In genomic region chr13:20127563-20128458, GRCh38 we compare ENCODE assay signal across 8 cellular contexts. TPM values are rescaled to one million over a fixed set of nuclear protein-coding genes. Genes with fewer than 3 reads are reported as not detected.
DNase-seq lines count a peak whose midpoint lies in the region; ATAC-seq and TF ChIP-seq lines count a peak whose summit lies in the region.

No MANE protein-coding gene starts in this region.

- H3K27ac Mint-ChIP-seq in HFFc6: no peak overlapping the region; the same call in 1 of the 2 replicates
- H3K27ac Mint-ChIP-seq in activated T-helper 17 cell treated with anti-CD3 and anti-CD28 coated beads, Interleukin-2, amount 50 U/mL, for 72 hours: no peak overlapping the region
- no peak overlapping the region for H3K27ac Mint-ChIP-seq in naive thymus-derived CD4-positive, alpha-beta T cell

- peak in 2 of 4 donors; percentile 62 to 63 for TF ChIP-seq POLR2A in upper lobe of left lung (IDR thresholded peaks at IDR 0.05)

- H3K4me3 ChIP-seq in foreskin fibroblast (ENCODE audit: low read depth in 1 of 2, low read length in 2 of 2) (peak overlapping the region; percentile 42 to 46), upper lobe of left lung (peak overlapping the region; percentile 5 to 64 (median 55))
- H3K4me3 ChIP-seq in naive thymus-derived CD4-positive, alpha-beta T cell (ENCODE audit: low read length): peak overlapping the region; percentile 60

- peak overlapping the region; percentile 53 for H3K4me3 Mint-ChIP-seq in HFFc6
- H3K4me3 Mint-ChIP-seq in activated T-helper 17 cell treated with anti-CD3 and anti-CD28 coated beads, Interleukin-2, amount 50 U/mL, for 72 hours: peak overlapping the region; percentile 54
- peak overlapping the region; percentile 51 to 80 (median 73) for H3K4me3 Mint-ChIP-seq in naive thymus-derived CD4-positive, alpha-beta T cell

- no peaks in the 10 kb centered on the region for H3K36me3 ChIP-seq in naive thymus-derived CD4-positive, alpha-beta T cell (ENCODE audit: control insufficient read depth in 2 of 3, insufficient read depth in 3 of 3, low read length in 3 of 3)
- H3K36me3 ChIP-seq in upper lobe of left lung: no peaks in the 10 kb centered on the region

- TF ChIP-seq CTCF in GM10266 (IDR thresholded peaks at IDR 0.05; ENCODE audit: control insufficient read depth, insufficient read depth, low read depth, missing control alignments) (peak; percentile 69), HFFc6 (IDR thresholded peaks at IDR 0.05) (peak; percentile 66), foreskin fibroblast (IDR thresholded peaks at IDR 0.05; ENCODE audit: low read depth, low read length) (peak; percentile 48), upper lobe of left lung (IDR thresholded peaks at IDR 0.05) (peak in 5 of 6 experiments; percentile 19 to 59 (median 52))

- H3K27me3 Mint-ChIP-seq in HFFc6 (ENCODE audit: insufficient read depth): peaks cover 3% of the 10 kb centered on the region
- H3K27me3 Mint-ChIP-seq in activated T-helper 17 cell treated with anti-CD3 and anti-CD28 coated beads, Interleukin-2, amount 50 U/mL, for 72 hours: peaks cover 1% of the 10 kb centered on the region
- H3K27me3 Mint-ChIP-seq in naive thymus-derived CD4-positive, alpha-beta T cell: peaks cover 6 to 44% (median 17%) of the 10 kb centered on the region in 5 donors

- DNase-seq in GM10266 (ENCODE audit: extremely low spot score): peak; percentile 79
- DNase-seq in HFFc6: peak; percentile 4
- DNase-seq in NCI-H748 treated with DMSO at 0.1 percent for 48 hours (lab: John Stamatoyannopoulos, UW): peak; percentile 76
- DNase-seq in foreskin fibroblast: peak; percentile 29 to 77
- peak in 7 of 9 donors; percentile 24 to 51 (median 37) for DNase-seq in naive thymus-derived CD4-positive, alpha-beta T cell
- DNase-seq in upper lobe of left lung: peak; percentile 80 to 94
- no peak for DNase-seq in cerebellar nuclear complex (lab: John Stamatoyannopoulos, UW)

- H3K9me3 Mint-ChIP-seq in HFFc6: no peaks in the 10 kb centered on the region
- H3K9me3 Mint-ChIP-seq in activated T-helper 17 cell treated with anti-CD3 and anti-CD28 coated beads, Interleukin-2, amount 50 U/mL, for 72 hours: no peaks in the 10 kb centered on the region
- no peaks in the 10 kb centered on the region for H3K9me3 Mint-ChIP-seq in naive thymus-derived CD4-positive, alpha-beta T cell

- H3K4me1 Mint-ChIP-seq in HFFc6 (ENCODE audit: low read depth): peaks cover 21% of the 10 kb centered on the region
- no peaks in the 10 kb centered on the region for H3K4me1 Mint-ChIP-seq in activated T-helper 17 cell treated with anti-CD3 and anti-CD28 coated beads, Interleukin-2, amount 50 U/mL, for 72 hours
- H3K4me1 Mint-ChIP-seq in naive thymus-derived CD4-positive, alpha-beta T cell: peaks cover 0 to 7% (median 5%) of the 10 kb centered on the region in 7 donors

- H3K27me3 ChIP-seq in naive thymus-derived CD4-positive, alpha-beta T cell (ENCODE audit: control insufficient read depth in 2 of 2, insufficient read depth in 2 of 2, low read length in 2 of 2): peaks cover 4 to 6% of the 10 kb centered on the region in 2 donors
- H3K27me3 ChIP-seq in upper lobe of left lung: peaks cover 0 to 15% (median 4%) of the 10 kb centered on the region in 4 donors

- ATAC-seq in activated T-helper 17 cell treated with anti-CD3 and anti-CD28 coated beads, Interleukin-2, amount 50 U/mL, for 72 hours (replicated peaks): peak; percentile 84
- peak; percentile 85 for ATAC-seq in naive thymus-derived CD4-positive, alpha-beta T cell
- ATAC-seq in upper lobe of left lung (ENCODE audit: low FRiP score in 2 of 2): peak; percentile 87 to 92

- no peaks in the 10 kb centered on the region for H3K9me3 ChIP-seq in naive thymus-derived CD4-positive, alpha-beta T cell (ENCODE audit: control insufficient read depth in 2 of 3, low read length in 3 of 3)
- no peaks in the 10 kb centered on the region for H3K9me3 ChIP-seq in upper lobe of left lung

- intact Hi-C loops in naive thymus-derived CD4-positive, alpha-beta T cell (cut with micrococcal nuclease): loop anchor here (2.0 to 5.0 kb wide), 2 partner anchors 35 to 36 kb away; no protein-coding TSS in a partner anchor

- H3K4me1 ChIP-seq in naive thymus-derived CD4-positive, alpha-beta T cell (ENCODE audit: control insufficient read depth in 2 of 2, insufficient read depth in 2 of 2, low read length in 2 of 2): peaks cover 0 to 3% of the 10 kb centered on the region in 2 donors
- H3K4me1 ChIP-seq in upper lobe of left lung: peaks cover 7 to 22% (median 13%) of the 10 kb centered on the region in 4 donors

- 0 to 1% methylated on average over 7 to 45 of the region's 82 CpGs for WGBS in upper lobe of left lung, 2 donors

- H3K27ac ChIP-seq in naive thymus-derived CD4-positive, alpha-beta T cell (ENCODE audit: low read depth, low read length): no peak overlapping the region
- H3K27ac ChIP-seq in upper lobe of left lung: peak overlapping the region; percentile 80 to 82 (median 81)

- CTCF ChIA-PET in naive thymus-derived CD4-positive, alpha-beta T cell (lab: Charles Lee): interaction anchor here (0.5 to 0.7 kb wide), 2 partner anchors 9 to 181 kb away, joined by 3 read pairs; no protein-coding TSS in a partner anchor

- POLR2A ChIA-PET in naive thymus-derived CD4-positive, alpha-beta T cell (lab: Charles Lee): interaction anchor here (1.0 to 1.5 kb wide), 2 partner anchors 9 to 14 kb away, joined by 3 to 4 read pairs; no protein-coding TSS in a partner anchor

- TF ChIP-seq EP300 in upper lobe of left lung (IDR thresholded peaks at IDR 0.05): no peak

- H3K36me3 Mint-ChIP-seq in HFFc6 (ENCODE audit: low read depth): no peaks in the 10 kb centered on the region
- H3K36me3 Mint-ChIP-seq in activated T-helper 17 cell treated with anti-CD3 and anti-CD28 coated beads, Interleukin-2, amount 50 U/mL, for 72 hours (ENCODE audit: low read depth): no peaks in the 10 kb centered on the region
- peaks cover 0 to 3% (median 0%) of the 10 kb centered on the region in 5 donors for H3K36me3 Mint-ChIP-seq in naive thymus-derived CD4-positive, alpha-beta T cell

RNA-seq across cellular contexts. Expression of gene GJA3, which starts 33.0 kb away (rescaled TPM):
- under 1 TPM; 0.09 to 0.14 (median 0.11) TPM for total RNA-seq in HFFc6 (2021; fragmentation: NEBNext Ultra II Directional; extraction: Animal tissue kit (Norgen Biotek cat#: 25700))
- under 1 TPM; 0.50 to 0.91 TPM for total RNA-seq in activated T-helper 17 cell treated with anti-CD3 and anti-CD28 coated beads, Interleukin-2, amount 50 U/mL, for 72 hours
- total RNA-seq in naive thymus-derived CD4-positive, alpha-beta T cell: under 1 TPM in 3 of 5 experiments, not detected in 2; 0.05 to 0.17 (median 0.08) TPM
- polyA plus RNA-seq in naive thymus-derived CD4-positive, alpha-beta T cell: under 1 TPM in 1 of 2 donors, not detected in 1; 0.06 TPM
- under 1 TPM in 2 of 6 donors, not detected in 4; 0.07 to 0.10 TPM for total RNA-seq in upper lobe of left lung

Comparison
In these comparisons a context has a peak if more than half of its experiments do, and no peak if none do; other contexts are left out.
1. DNase-seq: peak in GM10266 (single experiment), HFFc6 (single experiment), NCI-H748 treated with DMSO at 0.1 percent for 48 hours (single experiment), foreskin fibroblast (2 of 2), naive thymus-derived CD4-positive, alpha-beta T cell (7 of 9) and upper lobe of left lung (2 of 2); none in cerebellar nuclear complex (0 of 2).
2. Peak in every context shown above with its lines, with median percentiles within 50 percentile points of each other: CTCF ChIP-seq, H3K4me3 Mint-ChIP-seq, ATAC-seq and H3K4me3 ChIP-seq.